ENCODE assay signal across 8 cellular contexts in the genomic region with DNA sequence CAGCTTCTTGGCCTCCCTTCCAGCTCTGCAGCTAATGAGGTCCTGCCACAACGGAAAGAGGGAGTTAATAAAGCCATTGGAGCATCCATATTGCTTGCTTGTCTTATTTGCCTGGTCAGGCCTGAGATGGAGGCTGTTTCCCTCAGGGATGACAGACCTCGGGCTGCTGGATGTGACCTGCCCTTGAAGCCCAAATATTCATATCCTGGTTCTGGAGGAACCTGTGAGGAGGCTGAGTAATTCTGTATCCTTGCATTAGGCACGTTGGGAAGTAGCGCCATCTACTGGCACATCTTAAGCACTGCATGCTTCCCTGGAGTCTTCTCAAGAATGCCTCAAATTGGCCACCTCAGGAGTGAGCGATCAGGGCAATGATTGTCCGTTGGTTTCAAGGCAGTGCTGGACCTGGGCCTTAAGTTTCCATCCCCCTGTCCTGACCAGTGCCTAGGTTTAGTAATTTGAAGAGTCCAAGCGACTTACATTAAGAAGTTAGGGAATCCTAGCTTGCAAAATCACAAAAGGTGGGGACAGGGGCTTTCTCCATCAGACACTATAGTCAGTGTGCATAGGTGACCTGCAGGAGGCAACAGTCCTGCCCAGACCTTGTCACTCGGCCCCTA. TPM values are rescaled to one million over a fixed set of nuclear protein-coding genes. Genes with fewer than 3 reads are reported as not detected.
DNase-seq lines count a peak whose midpoint lies in the region; ATAC-seq and TF ChIP-seq lines count a peak whose summit lies in the region.

No MANE protein-coding gene starts in this region.

- H3K36me3 Mint-ChIP-seq in T-cell = peaks cover 16% of the 10 kb centered on the region

- H3K27ac ChIP-seq in C4-2B = peak overlapping the region; percentile 79
- peak overlapping the region in 1 of 4 donors; percentile 29 for H3K27ac ChIP-seq in sigmoid colon

- no peaks in the 10 kb centered on the region for H3K9me3 Mint-ChIP-seq in T-cell

- no peak overlapping the region for H3K4me3 Mint-ChIP-seq in T-cell

- CTCF ChIA-PET in T-cell (lab: Charles Lee) = interaction anchor here (0.6 to 3.4 kb wide), 10 partner anchors 13 to 266 kb away, joined by 3 to 25 read pairs (median 4); no protein-coding TSS in a partner anchor

- ATAC-seq in GM21529 (IDR thresholded peaks at IDR 0.05; ENCODE audit: unreplicated experiment) (peak; percentile 67), T-cell (replicated peaks in 1 of 4) (peak; percentile 87 to 91 (median 90)), left ventricle myocardium superior (peak; percentile 80), HG02571 (IDR thresholded peaks at IDR 0.05; ENCODE audit: unreplicated experiment) (no peak)

- no peaks in the 10 kb centered on the region for H3K9me3 ChIP-seq in sigmoid colon

- POLR2A ChIA-PET in T-cell (lab: Charles Lee) = no interaction called here

- 14 to 19% methylated on average over 8 of the region's 8 CpGs for WGBS in sigmoid colon, 2 donors

- H3K27me3 Mint-ChIP-seq in T-cell = no peaks in the 10 kb centered on the region

- no peaks in the 10 kb centered on the region for H3K27me3 ChIP-seq in sigmoid colon

- no peaks in the 10 kb centered on the region for H3K4me1 Mint-ChIP-seq in T-cell

- no peak for TF ChIP-seq POLR2A in sigmoid colon (IDR thresholded peaks at IDR 0.05)

- peaks cover 0 to 38% (median 23%) of the 10 kb centered on the region in 4 donors for H3K36me3 ChIP-seq in sigmoid colon

- intact Hi-C loops in left ventricle myocardium superior (cut with micrococcal nuclease) (no loop called here), sigmoid colon (cut with DNase I) (loop anchor here (1.0 kb wide), 2 partner anchors 58 to 210 kb away; no protein-coding TSS in a partner anchor)

- no peak overlapping the region for H3K27ac Mint-ChIP-seq in T-cell

- peaks cover 0 to 12% (median 6%) of the 10 kb centered on the region in 4 donors for H3K4me1 ChIP-seq in sigmoid colon

- TF ChIP-seq EP300 in sigmoid colon (IDR thresholded peaks at IDR 0.05) = no peak

- no peak overlapping the region for H3K4me3 ChIP-seq in sigmoid colon

- DNase-seq in NCI-H1105 (lab: John Stamatoyannopoulos, UW) = peak; percentile 56
- DNase-seq in T-cell = peak; percentile 32 to 72 (median 60)
- peak; percentile 69 for DNase-seq in amniotic epithelial cell (ENCODE audit: low read depth)
- DNase-seq in left ventricle myocardium superior = peak; percentile 56
- DNase-seq in sigmoid colon = peak; percentile 87

- TF ChIP-seq CTCF in C4-2B (conservative IDR thresholded peaks at IDR 0.05) (peak; percentile 99), sigmoid colon (IDR thresholded peaks at IDR 0.05) (peak; percentile 82 to 99 (median 92))

RNA-seq across cellular contexts. Expression of a gene that starts 13.8 kb away (rescaled TPM):
- total RNA-seq in T-cell = 100 to 1,000 TPM in 2 of 5 donors, 10 to 100 TPM in 3; 64.6 to 145 (median 74.7) TPM
- total RNA-seq in left ventricle myocardium superior = 29.5 TPM
- 10 to 100 TPM; 64.8 to 80.3 (median 75.4) TPM for total RNA-seq in sigmoid colon
- polyA plus RNA-seq in sigmoid colon = 100 to 1,000 TPM in 2 of 3 donors, 10 to 100 TPM in 1; 76.8 to 159 (median 133) TPM

RNA-seq across cellular contexts. Expression of a gene that starts 19.4 kb away (rescaled TPM):
- total RNA-seq in T-cell (100 to 1,000 TPM in 1 of 5 donors, 10 to 100 TPM in 4; 48.2 to 105 (median 92.9) TPM), left ventricle myocardium superior (43.2 TPM), sigmoid colon (10 to 100 TPM; 39.6 to 64.2 (median 55.1) TPM)
- polyA plus RNA-seq in sigmoid colon = 100 to 1,000 TPM; 175 to 234 (median 217) TPM

RNA-seq across cellular contexts. Expression of a gene that starts 48.4 kb away (rescaled TPM):
- 100 to 1,000 TPM in 3 of 5 donors, 10 to 100 TPM in 2; 59.3 to 156 (median 151) TPM for total RNA-seq in T-cell
- total RNA-seq in left ventricle myocardium superior = 311 TPM
- 100 to 1,000 TPM; 169 to 257 (median 224) TPM for total RNA-seq in sigmoid colon
- 100 to 1,000 TPM; 470 to 661 (median 517) TPM for polyA plus RNA-seq in sigmoid colon

RNA-seq across cellular contexts. Expression of a gene that starts 53.8 kb away (rescaled TPM):
- total RNA-seq in T-cell = 1 to 10 TPM; 5.9 to 8.6 (median 7.5) TPM
- total RNA-seq in left ventricle myocardium superior = 0.64 TPM
- total RNA-seq in sigmoid colon = 1 to 10 TPM in 3 of 4 donors, under 1 TPM in 1; 0.82 to 2.6 (median 2.0) TPM
- 1 to 10 TPM in 2 of 3 donors, under 1 TPM in 1; 0.92 to 2.3 (median 1.2) TPM for polyA plus RNA-seq in sigmoid colon
